11 cellular contexts compared by ENCODE assay signal in genomic region chr6:11711994-11712698, GRCh38.
DNase-seq lines count a peak whose midpoint lies in the region; ATAC-seq and TF ChIP-seq lines count a peak whose summit lies in the region.
"Had no signal": no experiment of that assay in that cellular context is flagged by ENCODE, and none has a peak within 500 bp of the region (broad histone marks: within the 10 kb centered on the region; RNA-seq: fewer than 3 reads in every experiment).

No MANE protein-coding gene starts in this region.

- WGBS in smooth muscle cell (ENCODE audit: low lambda C conversion rate): 79% methylated on average over 9 of the region's 9 CpGs

- TF ChIP-seq CTCF in smooth muscle cell (IDR thresholded peaks at IDR 0.05; ENCODE audit: borderline replicate concordance, insufficient read depth, poor library complexity, severe bottlenecking): no peak

- H3K4me2 ChIP-seq in smooth muscle cell: peak overlapping the region; percentile 78

- H3K27ac Mint-ChIP-seq in activated naive CD8-positive, alpha-beta T cell treated with anti-CD3 and anti-CD28 coated beads, Interleukin-2, amount 10 ng/mL, durations not matched to agents 7 days and 5 days: peak overlapping the region; percentile 95

- H3K9me3 Mint-ChIP-seq in activated naive CD8-positive, alpha-beta T cell treated with anti-CD3 and anti-CD28 coated beads, Interleukin-2, amount 10 ng/mL, durations not matched to agents 7 days and 5 days: peaks cover 6% of the 10 kb centered on the region

- H3K27ac ChIP-seq in smooth muscle cell (ENCODE audit: low read depth): peak overlapping the region; percentile 70
- H3K27ac ChIP-seq: testis had no signal

- DNase-seq in activated CD8-positive, alpha-beta memory T cell treated with anti-CD3 and anti-CD28 coated beads for 24 hours: peak; percentile 75
- DNase-seq in activated CD8-positive, alpha-beta memory T cell treated with anti-CD3 and anti-CD28 coated beads, Interleukin-2, amount 50 U/mL, for 4 hours: no peak
- DNase-seq in NOMO-1 treated with dmso at 0.1 percent for 144 hours (lab: John Stamatoyannopoulos, UW; ENCODE audit: unreplicated experiment) (peak; percentile 36), smooth muscle cell (lab: John Stamatoyannopoulos, UW; ENCODE audit: unreplicated experiment) (no peak), NCI-H2227 treated with DMSO at 0.1 percent for 48 hours (lab: John Stamatoyannopoulos, UW) (no peak), germinal center (ENCODE audit: low spot score) (no peak)
- DNase-seq in activated naive CD8-positive, alpha-beta T cell treated with anti-CD3 and anti-CD28 coated beads, Interleukin-2, amount 10 ng/mL, durations not matched to agents 7 days and 5 days: no peak
- DNase-seq: GDM1, PC-3, testis had no signal

- no peaks in the 10 kb centered on the region for H3K36me3 ChIP-seq in smooth muscle cell (ENCODE audit: low read depth)

- no peaks in the 10 kb centered on the region for H3K79me2 ChIP-seq in smooth muscle cell (ENCODE audit: low read depth)

- H3F3A ChIP-seq in smooth muscle cell (ENCODE audit: low read depth): no peaks in the 10 kb centered on the region

- H3K36me3 Mint-ChIP-seq in activated naive CD8-positive, alpha-beta T cell treated with anti-CD3 and anti-CD28 coated beads, Interleukin-2, amount 10 ng/mL, durations not matched to agents 7 days and 5 days: peaks cover 20% of the 10 kb centered on the region

- ATAC-seq in activated naive CD8-positive, alpha-beta T cell treated with anti-CD3 and anti-CD28 coated beads, Interleukin-2, amount 10 ng/mL, durations not matched to agents 7 days and 5 days (ENCODE audit: low read depth): no peak
- ATAC-seq in GM18858 (IDR thresholded peaks at IDR 0.05; ENCODE audit: unreplicated experiment): no peak
- ATAC-seq: PC-3 had no signal

- H4K20me1 ChIP-seq in smooth muscle cell (ENCODE audit: low read depth): no peaks in the 10 kb centered on the region

- H3K4me3 Mint-ChIP-seq in activated naive CD8-positive, alpha-beta T cell treated with anti-CD3 and anti-CD28 coated beads, Interleukin-2, amount 10 ng/mL, durations not matched to agents 7 days and 5 days: peak overlapping the region; percentile 46

- H3K4me1 Mint-ChIP-seq in activated naive CD8-positive, alpha-beta T cell treated with anti-CD3 and anti-CD28 coated beads, Interleukin-2, amount 10 ng/mL, durations not matched to agents 7 days and 5 days: peaks cover 54% of the 10 kb centered on the region

- H3K4me1 ChIP-seq in smooth muscle cell (ENCODE audit: low read depth): peaks cover 8% of the 10 kb centered on the region
- H3K4me1 ChIP-seq: testis had no signal

- no peak overlapping the region for H3K9ac ChIP-seq in smooth muscle cell (ENCODE audit: low read depth)

- no peak overlapping the region for H3K4me3 ChIP-seq in smooth muscle cell
- H3K4me3 ChIP-seq: testis had no signal

- POLR2A ChIA-PET in activated naive CD8-positive, alpha-beta T cell treated with anti-CD3 and anti-CD28 coated beads, Interleukin-2, amount 10 ng/mL, durations not matched to agents 7 days and 5 days (lab: Charles Lee): interaction anchor here (1.0 to 2.8 kb wide), 4 partner anchors 11 to 298 kb away, joined by 4 to 9 read pairs (median 4); no protein-coding TSS in a partner anchor

- no peaks in the 10 kb centered on the region for H3K27me3 Mint-ChIP-seq in activated naive CD8-positive, alpha-beta T cell treated with anti-CD3 and anti-CD28 coated beads, Interleukin-2, amount 10 ng/mL, durations not matched to agents 7 days and 5 days

- H3K27me3 ChIP-seq in smooth muscle cell (ENCODE audit: low read depth): no peaks in the 10 kb centered on the region
- H3K27me3 ChIP-seq: testis had no signal

- no peaks in the 10 kb centered on the region for H3K9me3 ChIP-seq in smooth muscle cell (replicated peaks; ENCODE audit: low read depth)
- H3K9me3 ChIP-seq: testis had no signal

- peak overlapping the region; percentile 46 for H2AFZ ChIP-seq in smooth muscle cell (ENCODE audit: low read depth)

Comparison
In these comparisons a context has a peak if more than half of its experiments do, and no peak if none do; other contexts are left out.
1. DNase-seq: peak in activated CD8-positive, alpha-beta memory T cell treated with anti-CD3 and anti-CD28 coated beads for 24 hours (single experiment) and NOMO-1 treated with dmso at 0.1 percent for 144 hours (single experiment); none in activated CD8-positive, alpha-beta memory T cell treated with anti-CD3 and anti-CD28 coated beads, Interleukin-2, amount 50 U/mL, for 4 hours (single experiment), activated naive CD8-positive, alpha-beta T cell treated with anti-CD3 and anti-CD28 coated beads, Interleukin-2, amount 10 ng/mL, durations not matched to agents 7 days and 5 days (single experiment), smooth muscle cell (single experiment), NCI-H2227 treated with DMSO at 0.1 percent for 48 hours (single experiment) and germinal center (single experiment).